Comparison of ENCODE assay signal across 8 cellular contexts in genomic region chr2:27736031-27736889, GRCh38. TPM values are rescaled to one million over a fixed set of nuclear protein-coding genes. Genes with fewer than 3 reads are reported as not detected.
A peak's percentile ranks its signal among the peaks of the same experiment; 100 is the strongest.
DNase-seq lines count a peak whose midpoint lies in the region; ATAC-seq, FAIRE-seq and TF ChIP-seq lines count a peak whose summit lies in the region.

No MANE protein-coding gene starts in this region.

- H3K36me3 ChIP-seq in fibroblast of lung (ENCODE audit: control insufficient read depth, insufficient read depth, low read length) (no peaks in the 10 kb centered on the region), osteoblast (ENCODE audit: insufficient read depth, low read length) (no peaks in the 10 kb centered on the region)

- no peak overlapping the region for H3K4me2 ChIP-seq in fibroblast of lung (ENCODE audit: extremely low read depth, insufficient read depth, low read length)
- peak overlapping the region; percentile 82 for H3K4me2 ChIP-seq in osteoblast (ENCODE audit: insufficient read depth, low read length)

- H3K79me2 ChIP-seq in fibroblast of lung (ENCODE audit: control insufficient read depth, insufficient read depth, low read length) (no peaks in the 10 kb centered on the region), osteoblast (ENCODE audit: insufficient read depth, low read length) (no peaks in the 10 kb centered on the region)

- H3K36me3 Mint-ChIP-seq in CD14-positive monocyte: no peaks in the 10 kb centered on the region
- no peaks in the 10 kb centered on the region for H3K36me3 Mint-ChIP-seq in T-cell

- POLR2A ChIA-PET in T-cell (lab: Charles Lee): interaction anchor here in 1 of 2 donors (0.6 kb wide), 1 partner anchor 17 kb away, joined by 6 read pairs; no protein-coding TSS in a partner anchor

- peaks cover 3 to 11% (median 4%) of the 10 kb centered on the region in 3 donors for H3K27me3 Mint-ChIP-seq in CD14-positive monocyte (ENCODE audit: low read depth in 3 of 3)
- H3K27me3 Mint-ChIP-seq in T-cell: peaks cover 0 to 1% of the 10 kb centered on the region in 2 donors

- no peak for TF ChIP-seq POLR2A in H54 (IDR thresholded peaks at IDR 0.05; ENCODE audit: low read depth, low read length)

- no peaks in the 10 kb centered on the region for H3K9me3 ChIP-seq in fibroblast of lung (ENCODE audit: control insufficient read depth, insufficient read depth, low read depth, low read length)
- H3K9me3 ChIP-seq in osteoblast (ENCODE audit: low read depth, low read length): no peaks in the 10 kb centered on the region

- H3K4me3 ChIP-seq in fibroblast of lung (replicated peaks in 1 of 4; ENCODE audit: control extremely low read depth in 1 of 4, insufficient read depth in 1 of 4, low read depth in 3 of 4, low read length in 4 of 4) (no peak overlapping the region), osteoblast (ENCODE audit: insufficient read depth, low read length) (peak overlapping the region; percentile 72)

- peaks cover 20% of the 10 kb centered on the region for H3K4me1 Mint-ChIP-seq in CD14-positive monocyte
- peaks cover 8 to 17% (median 15%) of the 10 kb centered on the region in 3 donors for H3K4me1 Mint-ChIP-seq in T-cell

- H3K27me3 ChIP-seq in fibroblast of lung (ENCODE audit: control insufficient read depth, insufficient read depth, low read length): no peaks in the 10 kb centered on the region
- no peaks in the 10 kb centered on the region for H3K27me3 ChIP-seq in osteoblast (ENCODE audit: insufficient read depth, low read length)

- intact Hi-C loops in CD14-positive monocyte (cut with micrococcal nuclease): no loop called here

- H3K9me3 Mint-ChIP-seq in CD14-positive monocyte (peaks cover 2 to 13% (median 6%) of the 10 kb centered on the region in 7 donors), T-cell (no peaks in the 10 kb centered on the region)

- H3K27ac Mint-ChIP-seq in CD14-positive monocyte (peak overlapping the region in 1 of 7 donors; percentile 33), T-cell (peak overlapping the region in 1 of 2 donors; percentile 68)

- FAIRE-seq in HTR-8/SVneo (lab: Jason Lieb, UNC): no peak
- FAIRE-seq in H54 (lab: Jason Lieb, UNC): no peak

- no peak for ATAC-seq in T-cell (replicated peaks in 1 of 4)

- DNase-seq in CD14-positive monocyte (ENCODE audit: low spot score) (no peak), T-cell (no peak), fibroblast of lung (ENCODE audit: low read depth in 2 of 2) (peak in 1 of 2 donors; percentile 38), osteoblast (ENCODE audit: insufficient read length, low spot score, missing footprints) (peak; percentile 76), HTR-8/SVneo (ENCODE audit: insufficient read length, low spot score) (no peak), H54 (ENCODE audit: insufficient read length, low spot score) (no peak)
- no peak for DNase-seq in stimulated activated CD4-positive, alpha-beta T cell treated with anti-CD3 and anti-CD28 coated beads, Interleukin-2, amount 100 ng/mL, for 48 hours
- no peak for DNase-seq in effector CD4-positive, alpha-beta T cell

- H4K20me1 ChIP-seq in fibroblast of lung (ENCODE audit: control insufficient read depth, extremely low read depth, insufficient read depth, low read length) (no peaks in the 10 kb centered on the region), osteoblast (ENCODE audit: insufficient read depth, low read length) (no peaks in the 10 kb centered on the region)

- CTCF ChIA-PET in T-cell (lab: Charles Lee): no interaction called here

- H3K27ac ChIP-seq in fibroblast of lung (ENCODE audit: insufficient read depth, low read length): peak overlapping the region; percentile 44
- peak overlapping the region; percentile 62 for H3K27ac ChIP-seq in osteoblast (ENCODE audit: low read depth, low read length)

- H3K4me3 Mint-ChIP-seq in CD14-positive monocyte (peak overlapping the region; percentile 56 to 88), T-cell (peak overlapping the region; percentile 34 to 66 (median 63))

- H3K4me1 ChIP-seq in fibroblast of lung (ENCODE audit: control insufficient read depth, extremely low read depth, insufficient read depth, low read length) (peaks cover 3% of the 10 kb centered on the region), osteoblast (ENCODE audit: insufficient read depth, low read length) (peaks cover 14% of the 10 kb centered on the region)

- H2AFZ ChIP-seq in fibroblast of lung (ENCODE audit: low read length) (peak overlapping the region; percentile 74), osteoblast (ENCODE audit: low read length) (peak overlapping the region; percentile 85)

- TF ChIP-seq CTCF in CD14-positive monocyte (IDR thresholded peaks at IDR 0.05) (no peak), fibroblast of lung (conservative IDR thresholded peaks at IDR 0.05 in 1 of 2, IDR thresholded peaks at IDR 0.05 in 1 of 2; ENCODE audit: low read depth in 1 of 2, low read length in 2 of 2) (no peak), osteoblast (IDR thresholded peaks at IDR 0.05; ENCODE audit: extremely low read depth, low read depth, low read length) (no peak)

- H3K9ac ChIP-seq in fibroblast of lung (ENCODE audit: insufficient read depth, low read length): peak overlapping the region; percentile 11

RNA-seq across cellular contexts. Expression of gene MRPL33, which starts 35.3 kb away (rescaled TPM):
- polyA plus RNA-seq in CD14-positive monocyte (100 to 1,000 TPM; 331 to 341 TPM), fibroblast of lung (144 and 178 TPM in 2 replicates)
- total RNA-seq in T-cell (10 to 100 TPM; 25.9 to 39.4 (median 29.7) TPM), fibroblast of lung (64.5 and 85.9 TPM in 2 replicates), osteoblast (63.1 and 105 TPM in 2 replicates)
- 166 and 235 TPM in 2 replicates for polyA plus RNA-seq in fibroblast of lung (2012)
- polyA minus RNA-seq in fibroblast of lung (ENCODE audit: low replicate concordance): 6.7 TPM in 1 of 2 replicates, not detected in the other
